ENCODE assay signal across 8 cellular contexts in genomic region chr7:30321992-30322637, GRCh38. TPM values are rescaled to one million over a fixed set of nuclear protein-coding genes. Genes with fewer than 3 reads are reported as not detected.
DNase-seq lines count a peak whose midpoint lies in the region; ATAC-seq, FAIRE-seq and TF ChIP-seq lines count a peak whose summit lies in the region.

No MANE protein-coding gene starts in this region.

- no TSS peak for BruUV-seq in K562 (replicated peaks; lab: Mats Ljungman, UMichigan)

- H3K9me1 ChIP-seq in K562 (ENCODE audit: control insufficient read depth, insufficient read depth, low read length) = no peaks in the 10 kb centered on the region

- no peak for TF ChIP-seq EP300 in K562 (IDR thresholded peaks at IDR 0.05; ENCODE audit: low read length)

- TF ChIP-seq CTCF in GM23338 (conservative IDR thresholded peaks at IDR 0.05; ENCODE audit: low read depth in 2 of 2) (no peak), Loucy (conservative IDR thresholded peaks at IDR 0.05; ENCODE audit: low read length) (no peak), K562 (IDR thresholded peaks at IDR 0.05 in 2 of 3, conservative IDR thresholded peaks at IDR 0.05 in 1 of 3; ENCODE audit: insufficient read depth in 2 of 3, low read depth in 1 of 3, low read length in 3 of 3) (no peak)

- H2AFZ ChIP-seq in GM23338 (no peak overlapping the region), Loucy (ENCODE audit: low read length) (no peak overlapping the region), K562 (ENCODE audit: low read depth, low read length) (peak overlapping the region; percentile 65)

- intact Hi-C loops in activated CD4-positive, alpha-beta T cell treated with anti-CD3 and anti-CD28 coated beads for 36 hours (cut with DNase I, micrococcal nuclease) = loop anchor here (1.0 to 2.0 kb wide), 4 partner anchors 9 to 157 kb away; partner anchors contain the start of genes NOD1 (in 1 of the 2) and ZNRF2 (in 1 of the 2)
- intact Hi-C loops in K562 (cut with micrococcal nuclease) = no loop called here

- peaks cover 85% of the 10 kb centered on the region for H3K79me2 ChIP-seq in GM23338 (replicated peaks; ENCODE audit: insufficient read depth)
- H3K79me2 ChIP-seq in Loucy (ENCODE audit: insufficient read depth, low read length) = peaks cover 97% of the 10 kb centered on the region
- H3K79me2 ChIP-seq in K562 (ENCODE audit: control insufficient read depth, insufficient read depth, low read length) = peaks cover 58% of the 10 kb centered on the region

- no peak for FAIRE-seq in K562 (lab: Jason Lieb, UNC)

- peak; percentile 68 for ATAC-seq in activated CD4-positive, alpha-beta T cell treated with anti-CD3 and anti-CD28 coated beads for 36 hours
- ATAC-seq in GM23338 (peak; percentile 16), K562 (peak; percentile 84), naive B cell (ENCODE audit: low read depth in 2 of 2) (peak; percentile 79 to 85)

- H4K20me1 ChIP-seq in GM23338 (replicated peaks; ENCODE audit: insufficient read depth) = no peaks in the 10 kb centered on the region
- peaks cover 70% of the 10 kb centered on the region for H4K20me1 ChIP-seq in Loucy (ENCODE audit: insufficient read depth, low read length, poor library complexity, severe bottlenecking)
- H4K20me1 ChIP-seq in K562 (replicated peaks; ENCODE audit: control insufficient read depth, insufficient read depth, low read length) = no peaks in the 10 kb centered on the region

- H3K9ac ChIP-seq in Loucy (ENCODE audit: low read depth, low read length, poor library complexity, severe bottlenecking) = no peak overlapping the region
- peak overlapping the region in 1 of 2 experiments; percentile 17; a peak in 2 of 4 replicates for H3K9ac ChIP-seq in K562 (ENCODE audit: insufficient read depth in 1 of 2, low read depth in 2 of 2, low read length in 2 of 2)

- no peaks in the 10 kb centered on the region for H3F3A ChIP-seq in GM23338 (replicated peaks; ENCODE audit: low read depth)
- no peaks in the 10 kb centered on the region for H3F3A ChIP-seq in Loucy (ENCODE audit: low read depth)

- in situ Hi-C loops in K562 (cut with MboI) = no loop called here

- H3K4me3 Mint-ChIP-seq in activated CD4-positive, alpha-beta T cell treated with anti-CD3 and anti-CD28 coated beads for 36 hours = peak overlapping the region; percentile 73
- H3K4me3 Mint-ChIP-seq in GM23338 (no peak overlapping the region), naive B cell (peak overlapping the region; percentile 70 to 92 (median 89))

- H3K4me3 ChIP-seq in GM23338 (no peak overlapping the region), Loucy (ENCODE audit: low read length, poor library complexity, severe bottlenecking) (no peak overlapping the region), K562 (peak overlapping the region; percentile 8; the same call in 1 of the 2 replicates)

- no peak for TF ChIP-seq RAD21 in K562 (CRISPR knock-in tag; conservative IDR thresholded peaks at IDR 0.05 in 1 of 2, IDR thresholded peaks at IDR 0.05 in 1 of 2)

- H3K9me3 ChIP-seq in Loucy (ENCODE audit: insufficient read depth, low read depth, low read length) = no peaks in the 10 kb centered on the region
- no peaks in the 10 kb centered on the region for H3K9me3 ChIP-seq in K562 (replicated peaks; ENCODE audit: control insufficient read depth, insufficient read depth, low read depth, low read length)

- peaks cover 66% of the 10 kb centered on the region for H3K4me1 Mint-ChIP-seq in activated CD4-positive, alpha-beta T cell treated with anti-CD3 and anti-CD28 coated beads for 36 hours
- H3K4me1 Mint-ChIP-seq in GM23338 = peaks cover 73% of the 10 kb centered on the region
- H3K4me1 Mint-ChIP-seq in naive B cell = peaks cover 58 to 73% (median 71%) of the 10 kb centered on the region in 3 donors

- DNase-seq in activated CD4-positive, alpha-beta T cell treated with anti-CD3 and anti-CD28 coated beads for 36 hours = peak; percentile 12
- no peak for DNase-seq in activated CD4-positive, alpha-beta T cell treated with anti-CD3 and anti-CD28 coated beads, Interleukin-2, amount 50 U/mL, for 1 hour
- no peak for DNase-seq in GM23338 (ENCODE audit: low spot score)
- DNase-seq in K562 (ENCODE audit: extremely low read depth in 1 of 4, low spot score in 3 of 4) = peak in 2 of 4 experiments; percentile 19 to 32
- peak; percentile 41 for DNase-seq in naive B cell
- DNase-seq in middle frontal gyrus (ENCODE audit: extremely low spot score, low spot score) = no peak
- DNase-seq in epidermal melanocyte (ENCODE audit: insufficient read length, low spot score) = no peak

- H3K36me3 ChIP-seq in GM23338 (ENCODE audit: insufficient read depth) (no peaks in the 10 kb centered on the region), Loucy (ENCODE audit: insufficient read depth, low read length) (peaks cover 11% of the 10 kb centered on the region), K562 (ENCODE audit: control insufficient read depth, insufficient read depth, low read length) (no peaks in the 10 kb centered on the region)

- no peaks in the 10 kb centered on the region for H3K27me3 Mint-ChIP-seq in activated CD4-positive, alpha-beta T cell treated with anti-CD3 and anti-CD28 coated beads for 36 hours
- H3K27me3 Mint-ChIP-seq in GM23338 (ENCODE audit: insufficient read depth, low read depth, poor library complexity) (peaks cover 2% of the 10 kb centered on the region), naive B cell (no peaks in the 10 kb centered on the region)

- POLR2A ChIA-PET in activated CD4-positive, alpha-beta T cell treated with anti-CD3 and anti-CD28 coated beads for 36 hours (lab: Charles Lee) = interaction anchor here (0.7 to 1.2 kb wide), 4 partner anchors 18 to 369 kb away, joined by 3 to 5 read pairs (median 3); no protein-coding TSS in a partner anchor
- POLR2A ChIA-PET in K562 (lab: Yijun Ruan, JAX) = interaction anchor here (0.6 to 2.0 kb wide), 9 partner anchors 9 to 589 kb away, joined by 3 to 14 read pairs (median 4); no protein-coding TSS in a partner anchor

- H3K27ac ChIP-seq in GM23338 (ENCODE audit: low read depth) = peak overlapping the region; percentile 67; the same call in 1 of the 2 replicates
- peak overlapping the region; percentile 48 for H3K27ac ChIP-seq in K562 (ENCODE audit: extremely low read depth, low read depth, low read length)

- peak overlapping the region; percentile 91 for H3K27ac Mint-ChIP-seq in activated CD4-positive, alpha-beta T cell treated with anti-CD3 and anti-CD28 coated beads for 36 hours
- H3K27ac Mint-ChIP-seq in GM23338 = peak overlapping the region; percentile 66
- H3K27ac Mint-ChIP-seq in naive B cell = peak overlapping the region; percentile 85 to 99 (median 95)

- peak overlapping the region; percentile 65 for H3K4me2 ChIP-seq in GM23338
- peak overlapping the region; percentile 42 for H3K4me2 ChIP-seq in Loucy (ENCODE audit: low read depth, low read length, poor library complexity, severe bottlenecking)
- peak overlapping the region; percentile 82 for H3K4me2 ChIP-seq in K562 (ENCODE audit: insufficient read depth, low read length)

- H3K27me3 ChIP-seq in GM23338 (ENCODE audit: insufficient read depth) = no peaks in the 10 kb centered on the region
- no peaks in the 10 kb centered on the region for H3K27me3 ChIP-seq in Loucy (ENCODE audit: insufficient read depth, low read length, poor library complexity, severe bottlenecking)
- H3K27me3 ChIP-seq in K562 (ENCODE audit: control insufficient read depth in 2 of 2, insufficient read depth in 2 of 2, low read length in 2 of 2) = no peaks in the 10 kb centered on the region

- H3K36me3 Mint-ChIP-seq in activated CD4-positive, alpha-beta T cell treated with anti-CD3 and anti-CD28 coated beads for 36 hours (ENCODE audit: low read depth) = peaks cover 15% of the 10 kb centered on the region
- H3K36me3 Mint-ChIP-seq in GM23338 (ENCODE audit: low read depth) = peaks cover 10% of the 10 kb centered on the region
- peaks cover 13 to 15% of the 10 kb centered on the region in 2 donors for H3K36me3 Mint-ChIP-seq in naive B cell

- TF ChIP-seq POLR2A in K562 (conservative IDR thresholded peaks at IDR 0.05) = no peak

- H3K9me2 ChIP-seq in GM23338 (ENCODE audit: insufficient read depth) (no peaks in the 10 kb centered on the region), Loucy (replicated peaks; ENCODE audit: low read depth, low read length) (no peaks in the 10 kb centered on the region)

- H3K9me3 Mint-ChIP-seq in activated CD4-positive, alpha-beta T cell treated with anti-CD3 and anti-CD28 coated beads for 36 hours (ENCODE audit: low read depth) = no peaks in the 10 kb centered on the region
- H3K9me3 Mint-ChIP-seq in GM23338 (no peaks in the 10 kb centered on the region; the same call in 2 of the 3 replicates), naive B cell (peaks cover 0 to 5% (median 0%) of the 10 kb centered on the region in 7 donors)

- WGBS in K562 (ENCODE audit: insufficient coverage, low coverage, missing lambda C conversion rate) = 15% methylated on average over 6 of the region's 6 CpGs

- CTCF ChIA-PET in activated CD4-positive, alpha-beta T cell treated with anti-CD3 and anti-CD28 coated beads for 36 hours (lab: Charles Lee) = interaction anchor here (1.0 to 2.4 kb wide), 10 partner anchors 9 to 242 kb away, joined by 3 to 8 read pairs (median 4); no protein-coding TSS in a partner anchor
- CTCF ChIA-PET in K562 (lab: Yijun Ruan, JAX; ENCODE audit: low intra/inter-chr PET ratio) = no interaction called here

- H3K4me1 ChIP-seq in GM23338 (ENCODE audit: insufficient read depth) = peaks cover 76% of the 10 kb centered on the region
- H3K4me1 ChIP-seq in Loucy (ENCODE audit: insufficient read depth, low read length, poor library complexity, severe bottlenecking) = peaks cover 26% of the 10 kb centered on the region
- H3K4me1 ChIP-seq in K562 (replicated peaks in 1 of 2; ENCODE audit: control insufficient read depth in 2 of 2, insufficient read depth in 2 of 2, low read length in 2 of 2) = peaks cover 0 to 9% of the 10 kb centered on the region in 2 experiments; a peak in 2 of 5 replicates

RNA-seq across cellular contexts. Expression of gene ZNRF2, which starts 37.7 kb away (rescaled TPM):
- total RNA-seq in activated CD4-positive, alpha-beta T cell treated with anti-CD3 and anti-CD28 coated beads for 36 hours = 1 to 10 TPM; 8.1 to 8.8 TPM
- 27.0 and 34.7 TPM in 2 replicates for total RNA-seq in GM23338 (2014; rRNA removed; shearing (Covaris generic))
- 6.0 TPM in 2 replicates for polyA plus RNA-seq in GM23338 (2016; fragmentation: Nextera tagmentation; extraction: Ambion mirVana)
- 5.4 and 16.5 TPM in 2 replicates for total RNA-seq in K562 (2011; cell fraction: chromatin; rRNA removed; ENCODE audit: low replicate concordance)
- total RNA-seq in K562 (2011; cell fraction: nucleolus; rRNA removed) = 4.0 and 7.5 TPM in 2 replicates
- 5.4 and 9.7 TPM in 2 replicates for total RNA-seq in K562 (2011; cell fraction: nucleoplasm; rRNA removed)
- 13.9 and 18.1 TPM in 2 replicates for total RNA-seq in K562 (2014; rRNA removed)
- total RNA-seq in K562 (2014; rRNA removed; fragmentation: Illumina TruSeq; extraction: Trizol) = 6.8 and 8.1 TPM in 2 replicates
- total RNA-seq in K562 (2015; rRNA removed; fragmentation: Illumina TruSeq; extraction: Trizol) = 5.2 and 5.9 TPM in 2 replicates
- total RNA-seq in K562 (2021) = 8.3 and 9.4 TPM in 2 replicates
- polyA plus RNA-seq in K562 (2011; rRNA removed) = 4.1 and 5.5 TPM in 2 replicates
- 1.7 and 3.0 TPM in 2 replicates for polyA plus RNA-seq in K562 (2011; cell fraction: cytosol; rRNA removed)
- 3.2 and 4.0 TPM in 2 replicates for polyA plus RNA-seq in K562 (2011; cell fraction: nucleus; rRNA removed)
- polyA plus RNA-seq in K562 (2012) = 3.6 and 5.3 TPM in 2 replicates
- polyA plus RNA-seq in K562 (2014; fragmentation: Illumina TruSeq; extraction: Trizol) = 4.7 and 5.5 TPM in 2 replicates
- polyA plus RNA-seq in K562 (2014; fragmentation: Nextera tagmentation; extraction: Ambion mirVana) = 1 to 10 TPM; 1.1 to 1.2 TPM
- 4.7 and 4.9 TPM in 2 replicates for polyA plus RNA-seq in K562 (2014; rRNA removed)
- polyA minus RNA-seq in K562 (2011; rRNA and poly(A)+ RNA removed) = 6.5 and 9.6 TPM in 2 replicates
- 4.6 and 5.2 TPM in 2 replicates for polyA minus RNA-seq in K562 (2011; cell fraction: cytosol; rRNA and poly(A)+ RNA removed)
- 17.7 and 20.2 TPM in 2 replicates for polyA minus RNA-seq in K562 (2011; cell fraction: nucleus; rRNA and poly(A)+ RNA removed)
- polyA plus RNA-seq in naive B cell (ENCODE audit: low read depth in 6 of 6) = 1 to 10 TPM in 5 of 6 donors, under 1 TPM in 1; 0.84 to 7.7 (median 2.8) TPM

Comparison
In these comparisons a context has a peak if more than half of its experiments do, and no peak if none do; other contexts are left out.
1. DNase-seq: peak in activated CD4-positive, alpha-beta T cell treated with anti-CD3 and anti-CD28 coated beads for 36 hours (single experiment) and naive B cell (single experiment); none in activated CD4-positive, alpha-beta T cell treated with anti-CD3 and anti-CD28 coated beads, Interleukin-2, amount 50 U/mL, for 1 hour (single experiment), GM23338 (single experiment), middle frontal gyrus (single experiment) and epidermal melanocyte (single experiment).
2. ATAC-seq: peak in every context shown above with its lines; median percentile 84 in K562; 82 in naive B cell; 68 in activated CD4-positive, alpha-beta T cell treated with anti-CD3 and anti-CD28 coated beads for 36 hours; 16 in GM23338.
3. Peak in every context shown above with its lines, with median percentiles within 50 percentile points of each other: H3K27ac Mint-ChIP-seq and H3K4me2 ChIP-seq.